23 cellular contexts compared by ENCODE assay signal in the genomic region with DNA sequence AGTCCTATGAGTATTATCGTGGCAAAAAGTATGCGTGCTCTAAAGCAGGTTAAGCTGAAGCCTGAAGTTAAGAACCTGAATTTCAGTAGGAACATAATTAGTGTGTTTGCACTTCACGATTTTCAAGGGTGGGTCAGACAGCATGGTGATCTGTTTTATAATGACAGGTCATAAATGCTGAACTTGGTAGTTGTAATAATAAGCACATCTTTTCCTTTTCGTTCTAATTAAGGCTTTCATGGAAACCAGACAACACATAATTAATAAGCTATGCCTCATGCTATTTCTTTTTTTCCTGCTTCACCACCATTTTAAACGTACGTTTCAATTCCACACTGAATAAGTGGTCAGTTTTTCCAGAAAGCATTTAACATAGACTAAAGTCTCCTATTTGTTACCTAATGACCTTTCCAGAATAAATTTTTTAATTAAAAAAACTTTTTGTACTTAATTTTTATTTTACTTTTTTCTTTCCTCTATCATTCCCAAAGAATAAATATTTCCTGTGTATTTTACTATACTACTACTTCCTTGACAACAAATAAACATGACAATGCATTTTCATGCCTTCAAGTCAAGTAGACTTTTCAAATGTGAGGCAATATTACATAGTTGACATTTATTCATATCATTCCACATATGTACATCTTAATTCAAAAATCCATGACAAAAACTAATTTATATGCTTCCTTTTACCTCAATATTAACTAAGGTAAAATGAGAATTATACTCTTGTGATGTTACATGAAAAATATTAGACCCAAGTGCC.
"Had no signal": no experiment of that assay in that cellular context is flagged by ENCODE, and none has a peak within 500 bp of the region (broad histone marks: within the 10 kb centered on the region; RNA-seq: fewer than 3 reads in every experiment).

No MANE protein-coding gene starts in this region.

- H3K4me3 Mint-ChIP-seq: activated CD4-positive, alpha-beta memory T cell treated with anti-CD3 and anti-CD28 coated beads, Interleukin-2, amount 10 ng/mL, durations not matched to agents 7 days and 5 days; activated CD4-positive, alpha-beta T cell treated with anti-CD3 and anti-CD28 coated beads, Interleukin-2, amount 10 ng/mL, durations not matched to agents 7 days and 5 days; activated T-cell treated with anti-CD3 and anti-CD28 coated beads, Interleukin-2, amount 50 U/mL, for 4 hours; dendritic cell treated with granulocyte-macrophage colony-stimulating factor and Interleukin-4, amounts not matched to agents 40 ng/mL and 50 ng/mL, for 4 days; nephron; WTC11 had no signal

- ATAC-seq: activated naive CD4-positive, alpha-beta T cell treated with anti-CD3 and anti-CD28 coated beads, Interleukin-2, amount 50 U/mL, for 72 hours; activated T-cell treated with anti-CD3 and anti-CD28 coated beads, Interleukin-2, amount 50 U/mL, for 4 hours; gastrocnemius medialis; right cardiac atrium; WTC11 had no signal

- H3K27me3 Mint-ChIP-seq: activated CD4-positive, alpha-beta memory T cell treated with anti-CD3 and anti-CD28 coated beads, Interleukin-2, amount 10 ng/mL, durations not matched to agents 7 days and 5 days; activated CD4-positive, alpha-beta T cell treated with anti-CD3 and anti-CD28 coated beads, Interleukin-2, amount 10 ng/mL, durations not matched to agents 7 days and 5 days; dendritic cell treated with granulocyte-macrophage colony-stimulating factor and Interleukin-4, amounts not matched to agents 40 ng/mL and 50 ng/mL, for 4 days had no signal

- DNase-seq: activated CD4-positive, alpha-beta memory T cell treated with anti-CD3 and anti-CD28 coated beads, Interleukin-2, amount 10 ng/mL, durations not matched to agents 7 days and 5 days; activated CD4-positive, alpha-beta T cell treated with anti-CD3 and anti-CD28 coated beads for 1 hour; activated CD4-positive, alpha-beta T cell treated with anti-CD3 and anti-CD28 coated beads, Interleukin-2, amount 10 ng/mL, durations not matched to agents 7 days and 5 days; activated CD8-positive, alpha-beta memory T cell treated with anti-CD3 and anti-CD28 coated beads, Interleukin-2, amount 50 U/mL, for 48 hours; activated T-cell treated with anti-CD3 and anti-CD28 coated beads, Interleukin-2, amount 50 U/mL, for 4 hours; central memory CD4-positive, alpha-beta T cell; gastrocnemius medialis; glutamatergic neuron; islet precursor cell; left ventricle myocardium inferior; posterior cingulate gyrus; right cardiac atrium; stimulated activated CD4-positive, alpha-beta T cell treated with anti-CD3 and anti-CD28 coated beads, Interleukin-15, amount 100 ng/mL, for 24 hours; stimulated activated CD4-positive, alpha-beta T cell treated with anti-CD3 and anti-CD28 coated beads, Interleukin-2, amount 100 ng/mL, for 24 hours; stimulated activated naive CD4-positive, alpha-beta T cell; T-helper 9 cell; testis; transverse colon had no signal

- H3K9me3 Mint-ChIP-seq: activated CD4-positive, alpha-beta memory T cell treated with anti-CD3 and anti-CD28 coated beads, Interleukin-2, amount 10 ng/mL, durations not matched to agents 7 days and 5 days; activated CD4-positive, alpha-beta T cell treated with anti-CD3 and anti-CD28 coated beads, Interleukin-2, amount 10 ng/mL, durations not matched to agents 7 days and 5 days; activated naive CD4-positive, alpha-beta T cell treated with anti-CD3 and anti-CD28 coated beads, Interleukin-2, amount 50 U/mL, for 72 hours; activated T-cell treated with anti-CD3 and anti-CD28 coated beads, Interleukin-2, amount 50 U/mL, for 4 hours; activated T-helper 2 cell treated with anti-CD3 and anti-CD28 coated beads, Interferon-gamma antibody, Interleukin-2, Interleukin-4, amounts not matched to agents 10 μg/mL and 5 μg/mL and 100 μg/mL, durations not matched to agents 14 hours and 24 hours and 36 hours; dendritic cell treated with granulocyte-macrophage colony-stimulating factor and Interleukin-4, amounts not matched to agents 40 ng/mL and 50 ng/mL, for 4 days; nephron; WTC11 had no signal

- H3K27ac Mint-ChIP-seq: activated CD4-positive, alpha-beta memory T cell treated with anti-CD3 and anti-CD28 coated beads, Interleukin-2, amount 10 ng/mL, durations not matched to agents 7 days and 5 days; activated CD4-positive, alpha-beta T cell treated with anti-CD3 and anti-CD28 coated beads, Interleukin-2, amount 10 ng/mL, durations not matched to agents 7 days and 5 days; activated naive CD4-positive, alpha-beta T cell treated with anti-CD3 and anti-CD28 coated beads, Interleukin-2, amount 50 U/mL, for 72 hours; activated T-helper 2 cell treated with anti-CD3 and anti-CD28 coated beads, Interferon-gamma antibody, Interleukin-2, Interleukin-4, amounts not matched to agents 10 μg/mL and 5 μg/mL and 100 μg/mL, durations not matched to agents 14 hours and 24 hours and 36 hours; dendritic cell treated with granulocyte-macrophage colony-stimulating factor and Interleukin-4, amounts not matched to agents 40 ng/mL and 50 ng/mL, for 4 days; nephron; WTC11 had no signal

- H3K36me3 Mint-ChIP-seq: activated naive CD4-positive, alpha-beta T cell treated with anti-CD3 and anti-CD28 coated beads, Interleukin-2, amount 50 U/mL, for 72 hours had no signal
